ENCODE assay signal across 1 cellular context in genomic region chr12:62659457-62660295, GRCh38.
TF ChIP-seq lines count a peak whose summit lies in the region.

No MANE protein-coding gene starts in this region.

TF ChIP-seq in WTC11, 78 proteins besides CTCF, POLR2A, EP300 and RAD21 (continued from another document):
- TF ChIP-seq PREB (CRISPR knock-in tag; IDR thresholded peaks at IDR 0.05; ENCODE audit: borderline replicate concordance) = no peak
- no peak for TF ChIP-seq CREB1 (CRISPR knock-in tag; IDR thresholded peaks at IDR 0.05)
- no peak for TF ChIP-seq CBFB (CRISPR knock-in tag; IDR thresholded peaks at IDR 0.05; ENCODE audit: low read depth)
- TF ChIP-seq ZSCAN18 (CRISPR knock-in tag; IDR thresholded peaks at IDR 0.05) = no peak
- TF ChIP-seq ATF3 (CRISPR knock-in tag; conservative IDR thresholded peaks at IDR 0.05) = no peak
